ENCODE assay signal across 12 cellular contexts in the genomic region with DNA sequence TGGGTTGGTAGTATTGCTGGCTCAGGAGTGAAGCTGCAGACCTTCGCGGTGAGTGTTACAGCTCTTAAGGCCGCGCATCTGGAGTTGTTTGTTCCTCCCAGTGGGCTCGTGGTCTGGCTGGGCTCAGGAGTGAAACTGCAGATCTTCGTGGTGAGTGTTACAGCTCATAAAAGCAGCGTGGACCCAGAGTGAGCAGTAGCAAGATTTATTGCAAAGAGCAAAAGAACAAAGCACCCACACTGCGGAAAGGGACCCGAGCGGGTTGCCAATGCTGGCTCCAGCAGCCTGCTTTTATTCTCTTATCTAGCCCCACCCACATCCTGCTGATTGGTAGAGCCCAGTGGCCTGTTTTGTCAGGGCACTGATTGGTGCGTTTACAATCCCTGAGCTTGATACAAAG. TPM values are rescaled to one million over a fixed set of nuclear protein-coding genes. Genes with fewer than 3 reads are reported as not detected.
DNase-seq lines count a peak whose midpoint lies in the region; ATAC-seq and TF ChIP-seq lines count a peak whose summit lies in the region.
"Not testable (repeated sequence)": the region's sequence is repeated elsewhere in the genome, so short reads cannot be mapped to it uniquely, and the experiment has no call there.
"Had no signal": no experiment of that assay in that cellular context is flagged by ENCODE, and none has a peak within 500 bp of the region (broad histone marks: within the 10 kb centered on the region; RNA-seq: fewer than 3 reads in every experiment).

No MANE protein-coding gene starts in this region.

- H3K27ac ChIP-seq in gastrocnemius medialis (peak overlapping the region; percentile 78 to 91 (median 85)), tibial artery (peak overlapping the region; percentile 74 to 83)

- in situ Hi-C loops in gastrocnemius medialis (cut with MboI; ENCODE audit: low sequenced_read_pairs in 4 of 4) = not testable (repeated sequence)

- CTCF ChIA-PET in activated CD4-positive, alpha-beta T cell treated with anti-CD3 and anti-CD28 coated beads for 36 hours (lab: Charles Lee) = interaction anchor here (0.7 to 2.3 kb wide), 9 partner anchors 26 to 322 kb away, joined by 3 to 8 read pairs (median 3); partner anchors contain the start of gene GBP6
- CTCF ChIA-PET in MCF 10A (lab: Yijun Ruan, JAX) = interaction anchor here (0.6 to 1.9 kb wide), 5 partner anchors 42 to 327 kb away, joined by 3 to 7 read pairs (median 6); no protein-coding TSS in a partner anchor

- intact Hi-C loops in activated CD4-positive, alpha-beta T cell treated with anti-CD3 and anti-CD28 coated beads for 36 hours (cut with DNase I, micrococcal nuclease) = loop anchor here (1.0 to 2.0 kb wide), 6 partner anchors 22 to 868 kb away; partner anchors contain the start of genes GBP1 (in 1 of the 2), KYAT3 (in 1 of the 2), RBMXL1 (in 1 of the 2) and ZNF326 (in 1 of the 2)
- intact Hi-C loops in MCF 10A (cut with micrococcal nuclease); left colon (cut with DNase I, micrococcal nuclease); gastrocnemius medialis (cut with DNase I; ENCODE audit: low total_unique reads); tibial artery (cut with DNase I; ENCODE audit: low total_unique reads): not testable (repeated sequence)

- peak overlapping the region; percentile 87 for H3K4me3 Mint-ChIP-seq in activated CD4-positive, alpha-beta T cell treated with anti-CD3 and anti-CD28 coated beads for 36 hours
- peak overlapping the region; percentile 92 to 99 for H3K4me3 Mint-ChIP-seq in activated T-cell treated with anti-CD3 and anti-CD28 coated beads, Interleukin-2, amount 50 U/mL, for 72 hours
- H3K4me3 Mint-ChIP-seq in MCF 10A (ENCODE audit: unreplicated experiment) = not testable (repeated sequence)

- POLR2A ChIA-PET in activated CD4-positive, alpha-beta T cell treated with anti-CD3 and anti-CD28 coated beads for 36 hours (lab: Charles Lee) = interaction anchor here (0.6 to 3.9 kb wide), 16 partner anchors 12 to 482 kb away, joined by 3 to 28 read pairs (median 4); partner anchors contain the start of genes GBP3, GBP4 and GBP5
- POLR2A ChIA-PET in MCF 10A (lab: Yijun Ruan, JAX) = interaction anchor here (2.4 to 3.1 kb wide), 3 partner anchors 10 to 105 kb away, joined by 12 to 15 read pairs (median 13); partner anchors contain the start of genes GBP1 and GBP3

- H3K9me2 ChIP-seq in Loucy (replicated peaks; ENCODE audit: low read depth, low read length) = not testable (repeated sequence)

- TF ChIP-seq POLR2A in gastrocnemius medialis (IDR thresholded peaks at IDR 0.05) = not testable (repeated sequence)

- H3K4me3 ChIP-seq in Loucy (ENCODE audit: low read length, poor library complexity, severe bottlenecking) = peak overlapping the region; percentile 11
- H3K4me3 ChIP-seq in gastrocnemius medialis, tibial artery: not testable (repeated sequence)

- not testable (repeated sequence) for H3K27me3 Mint-ChIP-seq in activated CD4-positive, alpha-beta T cell treated with anti-CD3 and anti-CD28 coated beads for 36 hours; activated T-cell treated with anti-CD3 and anti-CD28 coated beads, Interleukin-2, amount 50 U/mL, for 72 hours (ENCODE audit: low read depth); MCF 10A (ENCODE audit: insufficient read depth, unreplicated experiment)

- H3K27ac Mint-ChIP-seq in activated CD4-positive, alpha-beta T cell treated with anti-CD3 and anti-CD28 coated beads for 36 hours = peak overlapping the region; percentile 99
- H3K27ac Mint-ChIP-seq in activated T-cell treated with anti-CD3 and anti-CD28 coated beads, Interleukin-2, amount 50 U/mL, for 72 hours = peak overlapping the region; percentile 98
- peak overlapping the region; percentile 90 for H3K27ac Mint-ChIP-seq in MCF 10A (ENCODE audit: low read depth, unreplicated experiment)

- peak; percentile 87 for DNase-seq in activated CD4-positive, alpha-beta T cell treated with anti-CD3 and anti-CD28 coated beads for 36 hours
- DNase-seq in activated T-cell treated with anti-CD3 and anti-CD28 coated beads, Interleukin-2, amount 50 U/mL, for 72 hours = peak; percentile 88 to 89
- not testable (repeated sequence) for DNase-seq in MCF 10A (ENCODE audit: unreplicated experiment); gastrocnemius medialis
- DNase-seq in left colon (peak; percentile 43 to 47), tibial artery (peak in 1 of 2 donors; percentile 61)
- DNase-seq in stimulated activated CD8-positive, alpha-beta memory T cell treated with anti-CD3 and anti-CD28 coated beads, Interleukin-15, amount 100 ng/mL, for 1 hour (ENCODE audit: low read depth) = peak; percentile 53

- H3F3A ChIP-seq in Loucy (ENCODE audit: low read depth) = not testable (repeated sequence)

- peak overlapping the region; percentile 62 for H3K4me2 ChIP-seq in Loucy (ENCODE audit: low read depth, low read length, poor library complexity, severe bottlenecking)

- not testable (repeated sequence) for H3K36me3 ChIP-seq in Loucy (ENCODE audit: insufficient read depth, low read length); gastrocnemius medialis; tibial artery

- H2AFZ ChIP-seq in Loucy (ENCODE audit: low read length) = not testable (repeated sequence)

- BruUV-seq in MCF 10A (replicated peaks; lab: Mats Ljungman, UMichigan) = not testable (repeated sequence)

- peaks cover 45% of the 10 kb centered on the region for H3K4me1 Mint-ChIP-seq in activated CD4-positive, alpha-beta T cell treated with anti-CD3 and anti-CD28 coated beads for 36 hours
- peaks cover 55% of the 10 kb centered on the region for H3K4me1 Mint-ChIP-seq in activated T-cell treated with anti-CD3 and anti-CD28 coated beads, Interleukin-2, amount 50 U/mL, for 72 hours (ENCODE audit: low read depth)
- peaks cover 22% of the 10 kb centered on the region for H3K4me1 Mint-ChIP-seq in MCF 10A (ENCODE audit: insufficient read depth, unreplicated experiment)

- TF ChIP-seq CTCF in Loucy (conservative IDR thresholded peaks at IDR 0.05; ENCODE audit: low read length); MCF 10A (IDR thresholded peaks at IDR 0.05; ENCODE audit: unreplicated experiment); gastrocnemius medialis (IDR thresholded peaks at IDR 0.05 in 4 of 5, conservative IDR thresholded peaks at IDR 0.05 in 1 of 5); tibial artery (IDR thresholded peaks at IDR 0.05): not testable (repeated sequence)

- ATAC-seq in activated CD4-positive, alpha-beta T cell treated with anti-CD3 and anti-CD28 coated beads for 36 hours; left colon; gastrocnemius medialis: not testable (repeated sequence)
- ATAC-seq in activated T-cell treated with anti-CD3 and anti-CD28 coated beads, Interleukin-2, amount 50 U/mL, for 72 hours (replicated peaks in 1 of 2) = peak; percentile 7 to 21

- H3K27me3 ChIP-seq in Loucy (ENCODE audit: insufficient read depth, low read length, poor library complexity, severe bottlenecking); gastrocnemius medialis; tibial artery: not testable (repeated sequence)

- H3K36me3 Mint-ChIP-seq in activated CD4-positive, alpha-beta T cell treated with anti-CD3 and anti-CD28 coated beads for 36 hours (ENCODE audit: low read depth) = peaks cover 44% of the 10 kb centered on the region
- peaks cover 25 to 36% of the 10 kb centered on the region in 2 donors for H3K36me3 Mint-ChIP-seq in activated T-cell treated with anti-CD3 and anti-CD28 coated beads, Interleukin-2, amount 50 U/mL, for 72 hours (ENCODE audit: insufficient read depth in 2 of 2)
- not testable (repeated sequence) for H3K36me3 Mint-ChIP-seq in MCF 10A (ENCODE audit: insufficient read depth, unreplicated experiment)

- H3K4me1 ChIP-seq in Loucy (ENCODE audit: insufficient read depth, low read length, poor library complexity, severe bottlenecking) = peaks cover 40% of the 10 kb centered on the region
- peaks cover 15 to 40% of the 10 kb centered on the region in 2 donors for H3K4me1 ChIP-seq in gastrocnemius medialis
- H3K4me1 ChIP-seq in tibial artery = peaks cover 0 to 62% (median 23%) of the 10 kb centered on the region in 4 donors

- H4K20me1 ChIP-seq in Loucy (ENCODE audit: insufficient read depth, low read length, poor library complexity, severe bottlenecking) = not testable (repeated sequence)

- H3K9me3 Mint-ChIP-seq in activated CD4-positive, alpha-beta T cell treated with anti-CD3 and anti-CD28 coated beads for 36 hours (ENCODE audit: low read depth); activated T-cell treated with anti-CD3 and anti-CD28 coated beads, Interleukin-2, amount 50 U/mL, for 72 hours; MCF 10A (ENCODE audit: unreplicated experiment): not testable (repeated sequence)

- H3K79me2 ChIP-seq in Loucy (ENCODE audit: insufficient read depth, low read length) = not testable (repeated sequence)

- not testable (repeated sequence) for H3K9ac ChIP-seq in Loucy (ENCODE audit: low read depth, low read length, poor library complexity, severe bottlenecking)

- not testable (repeated sequence) for H3K9me3 ChIP-seq in Loucy (ENCODE audit: insufficient read depth, low read depth, low read length); gastrocnemius medialis; tibial artery

RNA-seq across cellular contexts. Expression of gene GBP2, which starts 1.3 kb away (rescaled TPM):
- total RNA-seq in activated CD4-positive, alpha-beta T cell treated with anti-CD3 and anti-CD28 coated beads for 36 hours = 100 to 1,000 TPM; 253 to 294 TPM
- total RNA-seq in activated T-cell treated with anti-CD3 and anti-CD28 coated beads, Interleukin-2, amount 50 U/mL, for 72 hours = 100 to 1,000 TPM; 309 to 356 TPM
- 1.7 and 2.2 TPM in 2 replicates for total RNA-seq in MCF 10A (2022)
- total RNA-seq in left colon = 10 to 100 TPM; 40.9 to 61.3 TPM
- 100 to 1,000 TPM in 1 of 4 donors, 10 to 100 TPM in 3; 28.6 to 115 (median 56.2) TPM for total RNA-seq in gastrocnemius medialis
- total RNA-seq: G401, neural crest cell, OCI-LY7 had no signal

RNA-seq across cellular contexts. Expression of gene GBP7, which starts 48.6 kb away (rescaled TPM):
- total RNA-seq in activated CD4-positive, alpha-beta T cell treated with anti-CD3 and anti-CD28 coated beads for 36 hours = not detected
- total RNA-seq in activated T-cell treated with anti-CD3 and anti-CD28 coated beads, Interleukin-2, amount 50 U/mL, for 72 hours = under 1 TPM in 1 of 2 donors, not detected in 1; 0.23 TPM
- total RNA-seq in MCF 10A (2022) (not detected in 2 replicates), left colon (not detected), gastrocnemius medialis (not detected)
- total RNA-seq: G401; neural crest cell; OCI-LY7; T-helper 2 cell treated with Interferon-gamma antibody and Interleukin-4, amounts not matched to agents 100 ng/mL and 5 ng/mL, for 36 hours had no signal
